In genomic region chr19:3665681-3666544, GRCh38 we compare ENCODE assay signal across 8 cellular contexts. TPM values are rescaled to one million over a fixed set of nuclear protein-coding genes. Genes with fewer than 3 reads are reported as not detected.
DNase-seq lines count a peak whose midpoint lies in the region; ATAC-seq, FAIRE-seq and TF ChIP-seq lines count a peak whose summit lies in the region.

No MANE protein-coding gene starts in this region.

- H3K79me1 ChIP-seq in mesenchymal stem cell (replicated peaks; ENCODE audit: low read length, poor library complexity, severe bottlenecking): peaks cover 14% of the 10 kb centered on the region

- 55% methylated on average over 37 of the region's 40 CpGs for WGBS in mesenchymal stem cell

- H3K36me3 ChIP-seq in mesenchymal stem cell (ENCODE audit: control insufficient read depth in 1 of 2, insufficient read depth in 2 of 2, low read depth in 1 of 2, low read length in 2 of 2): peaks cover 38 to 84% of the 10 kb centered on the region in 2 experiments

- no peak overlapping the region for H3K18ac ChIP-seq in mesenchymal stem cell (ENCODE audit: low read depth in 1 of 2, low read length in 2 of 2)

- peak overlapping the region; percentile 63 for H2AK5ac ChIP-seq in mesenchymal stem cell (ENCODE audit: low read length, severe bottlenecking)

- no peak overlapping the region for H3K27ac Mint-ChIP-seq in IgD-negative memory B cell
- H3K27ac Mint-ChIP-seq in activated CD4-positive, alpha-beta T cell treated with anti-CD3 and anti-CD28 coated beads, Interleukin-2, amount 10 ng/mL, durations not matched to agents 7 days and 5 days: no peak overlapping the region

- H2BK5ac ChIP-seq in mesenchymal stem cell (ENCODE audit: low read depth, low read length, poor library complexity, severe bottlenecking): no peak overlapping the region

- no peak overlapping the region for H3K27ac ChIP-seq in mesenchymal stem cell (ENCODE audit: low read length, poor library complexity, severe bottlenecking)

- H3K4me3 Mint-ChIP-seq in IgD-negative memory B cell: peak overlapping the region in 3 of 4 donors; percentile 65 to 72 (median 72)
- no peak overlapping the region for H3K4me3 Mint-ChIP-seq in activated CD4-positive, alpha-beta T cell treated with anti-CD3 and anti-CD28 coated beads, Interleukin-2, amount 10 ng/mL, durations not matched to agents 7 days and 5 days

- peaks cover 63% of the 10 kb centered on the region for H3K4me1 ChIP-seq in mesenchymal stem cell (ENCODE audit: control insufficient read depth, insufficient read depth, low read depth, low read length)

- H2AFZ ChIP-seq in mesenchymal stem cell (ENCODE audit: low read depth, low read length): no peak overlapping the region

- POLR2A ChIA-PET in activated CD4-positive, alpha-beta T cell treated with anti-CD3 and anti-CD28 coated beads, Interleukin-2, amount 10 ng/mL, durations not matched to agents 7 days and 5 days (lab: Charles Lee): no interaction called here

- H3K9me3 Mint-ChIP-seq in IgD-negative memory B cell: no peaks in the 10 kb centered on the region
- no peaks in the 10 kb centered on the region for H3K9me3 Mint-ChIP-seq in activated CD4-positive, alpha-beta T cell treated with anti-CD3 and anti-CD28 coated beads, Interleukin-2, amount 10 ng/mL, durations not matched to agents 7 days and 5 days

- CTCF ChIA-PET in activated CD4-positive, alpha-beta T cell treated with anti-CD3 and anti-CD28 coated beads, Interleukin-2, amount 10 ng/mL, durations not matched to agents 7 days and 5 days (lab: Charles Lee): interaction anchor here (0.7 to 2.2 kb wide), 6 partner anchors 23 to 183 kb away, joined by 3 to 8 read pairs (median 4); no protein-coding TSS in a partner anchor

- peak; percentile 68 for TF ChIP-seq CTCF in D721Med (IDR thresholded peaks at IDR 0.05; ENCODE audit: insufficient read depth, missing control alignments)
- TF ChIP-seq CTCF in choroid plexus epithelial cell (conservative IDR thresholded peaks at IDR 0.05; ENCODE audit: low read depth, low read length): peak; percentile 85

- no peak overlapping the region for H2BK15ac ChIP-seq in mesenchymal stem cell (ENCODE audit: low read depth, poor library complexity, severe bottlenecking)

- no peaks in the 10 kb centered on the region for H3K27me3 ChIP-seq in mesenchymal stem cell (ENCODE audit: control insufficient read depth in 1 of 2, insufficient read depth in 1 of 2, low read length in 2 of 2)

- peak overlapping the region in 1 of 2 experiments; percentile 6 for H2BK12ac ChIP-seq in mesenchymal stem cell (ENCODE audit: low read length in 2 of 2)

- H4K91ac ChIP-seq in mesenchymal stem cell (ENCODE audit: low read length): no peak overlapping the region

- FAIRE-seq in D721Med (lab: Jason Lieb, UNC): no peak

- no peak overlapping the region for H3K4ac ChIP-seq in mesenchymal stem cell (ENCODE audit: low read depth in 1 of 2, low read length in 2 of 2)

- no peak overlapping the region for H3K4me2 ChIP-seq in mesenchymal stem cell (ENCODE audit: low read length, poor library complexity, severe bottlenecking)

- H3K14ac ChIP-seq in mesenchymal stem cell (ENCODE audit: low read length in 2 of 2): no peak overlapping the region

- H3K23ac ChIP-seq in mesenchymal stem cell (ENCODE audit: low read length in 2 of 2): no peak overlapping the region

- no peak overlapping the region for H3K9ac ChIP-seq in mesenchymal stem cell (ENCODE audit: low read length)

- ATAC-seq in HG02885 (IDR thresholded peaks at IDR 0.05; ENCODE audit: poor library complexity, unreplicated experiment): no peak
- ATAC-seq in GM19463 (IDR thresholded peaks at IDR 0.05; ENCODE audit: unreplicated experiment): no peak

- peaks cover 3% of the 10 kb centered on the region for H3K27me3 Mint-ChIP-seq in IgD-negative memory B cell
- no peaks in the 10 kb centered on the region for H3K27me3 Mint-ChIP-seq in activated CD4-positive, alpha-beta T cell treated with anti-CD3 and anti-CD28 coated beads, Interleukin-2, amount 10 ng/mL, durations not matched to agents 7 days and 5 days

- peaks cover 0 to 14% (median 2%) of the 10 kb centered on the region in 3 donors for H3K4me1 Mint-ChIP-seq in IgD-negative memory B cell
- peaks cover 4% of the 10 kb centered on the region for H3K4me1 Mint-ChIP-seq in activated CD4-positive, alpha-beta T cell treated with anti-CD3 and anti-CD28 coated beads, Interleukin-2, amount 10 ng/mL, durations not matched to agents 7 days and 5 days

- peak overlapping the region; percentile 62 for H4K8ac ChIP-seq in mesenchymal stem cell (ENCODE audit: low read length)

- H3K4me3 ChIP-seq in choroid plexus epithelial cell (ENCODE audit: low read depth, low read length) (no peak overlapping the region), mesenchymal stem cell (ENCODE audit: insufficient read depth in 1 of 2, low read depth in 1 of 2, low read length in 2 of 2) (no peak overlapping the region)

- DNase-seq in D721Med (ENCODE audit: insufficient read length, low spot score) (peak; percentile 77), choroid plexus epithelial cell (ENCODE audit: low read depth) (peak; percentile 24), mesenchymal stem cell (peak; percentile 36)
- peak; percentile 78 for DNase-seq in activated CD4-positive, alpha-beta T cell treated with anti-CD3 and anti-CD28 coated beads, Interleukin-2, amount 10 ng/mL, durations not matched to agents 7 days and 5 days
- peak; percentile 58 to 64 for DNase-seq in stimulated activated CD8-positive, alpha-beta memory T cell treated with anti-CD3 and anti-CD28 coated beads, Interleukin-2, amount 100 ng/mL, for 1 hour (ENCODE audit: low read depth in 2 of 2)

- H3K36me3 Mint-ChIP-seq in IgD-negative memory B cell: peaks cover 6% of the 10 kb centered on the region
- H3K36me3 Mint-ChIP-seq in activated CD4-positive, alpha-beta T cell treated with anti-CD3 and anti-CD28 coated beads, Interleukin-2, amount 10 ng/mL, durations not matched to agents 7 days and 5 days (ENCODE audit: low read depth): no peaks in the 10 kb centered on the region

- H2BK120ac ChIP-seq in mesenchymal stem cell (ENCODE audit: low read depth, low read length): no peak overlapping the region

- H3K9me3 ChIP-seq in mesenchymal stem cell (ENCODE audit: control insufficient read depth, low read length): no peaks in the 10 kb centered on the region

RNA-seq across cellular contexts. Expression of gene PIP5K1C, which starts 34.4 kb away (rescaled TPM):
- polyA plus RNA-seq in IgD-negative memory B cell: 11.5 TPM
- 10 to 100 TPM; 18.7 to 19.5 TPM for total RNA-seq in activated CD4-positive, alpha-beta T cell treated with anti-CD3 and anti-CD28 coated beads, Interleukin-2, amount 10 ng/mL, durations not matched to agents 7 days and 5 days
- 52.2 TPM for polyA plus RNA-seq in mesenchymal stem cell (2013, experiment 1 of 2)
- 51.8 TPM for polyA plus RNA-seq in mesenchymal stem cell (2013, experiment 2 of 2)

RNA-seq across cellular contexts. Expression of gene CACTIN, which starts 39.3 kb away (rescaled TPM):
- polyA plus RNA-seq in IgD-negative memory B cell: 20.6 TPM
- 10 to 100 TPM; 31.8 to 39.1 TPM for total RNA-seq in activated CD4-positive, alpha-beta T cell treated with anti-CD3 and anti-CD28 coated beads, Interleukin-2, amount 10 ng/mL, durations not matched to agents 7 days and 5 days
- polyA plus RNA-seq in mesenchymal stem cell (2013, experiment 1 of 2): 16.6 TPM
- polyA plus RNA-seq in mesenchymal stem cell (2013, experiment 2 of 2): 16.4 TPM

RNA-seq across cellular contexts. Expression of gene TJP3, which starts 42.3 kb away (rescaled TPM):
- 4.9 TPM for polyA plus RNA-seq in IgD-negative memory B cell
- 1 to 10 TPM; 2.7 to 3.5 TPM for total RNA-seq in activated CD4-positive, alpha-beta T cell treated with anti-CD3 and anti-CD28 coated beads, Interleukin-2, amount 10 ng/mL, durations not matched to agents 7 days and 5 days
- not detected for polyA plus RNA-seq in mesenchymal stem cell (2013, experiment 1 of 2)
- polyA plus RNA-seq in mesenchymal stem cell (2013, experiment 2 of 2): not detected

RNA-seq across cellular contexts. Expression of gene TBXA2R, which starts 59.2 kb away (rescaled TPM):
- polyA plus RNA-seq in IgD-negative memory B cell: 3.3 TPM
- under 1 TPM; 0.92 to 1.00 TPM for total RNA-seq in activated CD4-positive, alpha-beta T cell treated with anti-CD3 and anti-CD28 coated beads, Interleukin-2, amount 10 ng/mL, durations not matched to agents 7 days and 5 days
- 6.8 TPM for polyA plus RNA-seq in mesenchymal stem cell (2013, experiment 1 of 2)
- 6.9 TPM for polyA plus RNA-seq in mesenchymal stem cell (2013, experiment 2 of 2)

Comparison
In these comparisons a context has a peak if more than half of its experiments do, and no peak if none do; other contexts are left out.
1. DNase-seq: peak in every context shown above with its lines; median percentile 78 in activated CD4-positive, alpha-beta T cell treated with anti-CD3 and anti-CD28 coated beads, Interleukin-2, amount 10 ng/mL, durations not matched to agents 7 days and 5 days; 77 in D721Med; 61 in stimulated activated CD8-positive, alpha-beta memory T cell treated with anti-CD3 and anti-CD28 coated beads, Interleukin-2, amount 100 ng/mL, for 1 hour; 36 in mesenchymal stem cell; 24 in choroid plexus epithelial cell.